Comparison of ENCODE assay signal across 9 cellular contexts in the genomic region with DNA sequence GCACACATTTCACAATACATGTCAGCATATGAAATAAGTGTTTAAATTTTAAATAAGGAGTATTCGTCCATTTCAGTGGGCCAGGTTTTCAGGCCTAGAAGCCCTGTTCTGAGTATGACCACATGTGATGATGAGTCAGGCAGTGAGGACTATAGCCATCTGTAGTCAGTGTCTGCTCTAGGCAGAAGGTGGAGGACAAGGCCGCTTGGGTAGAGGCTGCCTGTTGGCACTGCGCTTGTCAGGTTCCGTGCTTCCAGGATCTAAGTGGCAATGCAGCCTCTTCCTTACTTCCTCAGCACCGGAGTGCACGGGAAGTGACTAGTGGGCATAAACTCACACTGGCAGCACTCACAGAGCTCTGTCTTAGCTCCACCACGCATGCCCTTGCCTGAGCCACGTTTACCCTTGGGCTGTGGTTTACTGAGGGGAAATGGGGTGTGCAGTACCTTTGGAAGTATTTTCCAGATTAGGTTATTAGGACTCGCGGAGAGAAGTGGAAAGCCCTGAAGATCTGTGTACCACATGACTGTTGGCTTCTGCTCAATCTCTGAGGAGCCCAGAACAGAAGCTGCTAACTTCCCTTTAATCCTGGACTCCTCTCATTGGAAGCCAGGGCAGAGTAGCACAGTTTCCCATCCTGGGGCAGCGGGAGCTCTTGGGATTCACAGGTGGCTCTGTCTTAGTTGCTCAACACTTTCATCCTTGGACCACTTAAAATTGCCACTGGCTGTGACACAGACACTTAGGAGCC.
DNase-seq lines count a peak whose midpoint lies in the region; ATAC-seq and TF ChIP-seq lines count a peak whose summit lies in the region.
"Had no signal": no experiment of that assay in that cellular context is flagged by ENCODE, and none has a peak within 500 bp of the region (broad histone marks: within the 10 kb centered on the region; RNA-seq: fewer than 3 reads in every experiment).

No MANE protein-coding gene starts in this region.

- H4K5ac ChIP-seq in H9 (ENCODE audit: insufficient read length, low read depth, low read length) = peak overlapping the region; percentile 55

- ATAC-seq in left ventricle myocardium superior = peak; percentile 71

- intact Hi-C loops in left ventricle myocardium superior (cut with micrococcal nuclease) (no loop called here), spleen (cut with DNase I; ENCODE audit: low total_unique reads) (no loop called here)

- H3K4ac ChIP-seq in H9 (ENCODE audit: low read depth, low read length) = no peak overlapping the region

- no peaks in the 10 kb centered on the region for H3K79me2 ChIP-seq in H9 (ENCODE audit: insufficient read depth, low read length)

- H3K14ac ChIP-seq in H9 (ENCODE audit: insufficient read depth, low read length) = peak overlapping the region; percentile 68

- no CpG with 5 or more reads among the region's 11 CpGs for WGBS in H9 (ENCODE audit: extremely low coverage, insufficient read length, low lambda C conversion rate)
- WGBS in spleen, 5 donors = 48 to 66% (median 60%) methylated on average over 11 of the region's 11 CpGs

- H3K27me3 Mint-ChIP-seq in H9 (ENCODE audit: low read depth) = no peaks in the 10 kb centered on the region

- no peak overlapping the region for H2AFZ ChIP-seq in H9 (ENCODE audit: low read length)

- no peak overlapping the region for H2BK120ac ChIP-seq in H9 (ENCODE audit: low read depth, low read length, poor library complexity, severe bottlenecking)

- H4K8ac ChIP-seq in H9 (replicated peaks; ENCODE audit: insufficient read length, low read depth, low read length) = no peak overlapping the region

- H3K18ac ChIP-seq in H9 (ENCODE audit: insufficient read length, low read depth, low read length) = peak overlapping the region; percentile 67

- H3K4me1 ChIP-seq in H9 (ENCODE audit: insufficient read depth, low read length) = peaks cover 6% of the 10 kb centered on the region; the same call in 1 of the 2 replicates
- peaks cover 0 to 48% (median 17%) of the 10 kb centered on the region in 6 donors for H3K4me1 ChIP-seq in spleen

- peaks cover 18 to 19% of the 10 kb centered on the region in 2 experiments for H3K4me1 Mint-ChIP-seq in H9

- H3K27ac ChIP-seq in H9 (ENCODE audit: insufficient read length, low read depth, low read length) (no peak overlapping the region), spleen (peak overlapping the region in 5 of 8 donors; percentile 1 to 43 (median 35))

- no peak overlapping the region for H3K9ac ChIP-seq in H9 (ENCODE audit: extremely low read depth, insufficient read length, low read length)

- H3K27ac Mint-ChIP-seq in H9 = peak overlapping the region in 1 of 3 experiments; percentile 47; a peak in 2 of 7 replicates

- no peak overlapping the region for H2BK5ac ChIP-seq in H9 (ENCODE audit: insufficient read length, low read length)

- H4K91ac ChIP-seq in H9 (ENCODE audit: insufficient read length, low read depth, low read length) = no peak overlapping the region

- H3T11ph ChIP-seq in H9 (ENCODE audit: low read length) = no peak overlapping the region

- no peak overlapping the region for H3K4me3 ChIP-seq in spleen

- H3K79me1 ChIP-seq in H9 (ENCODE audit: insufficient read depth, low read depth, low read length, poor library complexity, severe bottlenecking) = no peaks in the 10 kb centered on the region

- H3K23me2 ChIP-seq in H9 (ENCODE audit: insufficient read length, low read depth, low read length, poor library complexity, severe bottlenecking) = no peaks in the 10 kb centered on the region

- H3K56ac ChIP-seq in H9 (ENCODE audit: insufficient read length, low read depth, low read length) = no peak overlapping the region

- TF ChIP-seq CTCF in H9 (conservative IDR thresholded peaks at IDR 0.05) = no peak
- TF ChIP-seq CTCF in spleen (IDR thresholded peaks at IDR 0.05 in 8 of 11, conservative IDR thresholded peaks at IDR 0.05 in 3 of 11) = no peak

- H3K27me3 ChIP-seq in H9 (ENCODE audit: insufficient read depth, low read length) (no peaks in the 10 kb centered on the region), spleen (replicated peaks in 1 of 7) (no peaks in the 10 kb centered on the region)

- DNase-seq in H9 (no peak), cerebellar cortex (ENCODE audit: low spot score) (peak; percentile 67), left ventricle myocardium superior (no peak), spleen (no peak), NCI-H345 treated with DMSO at 0.1 percent for 48 hours (lab: John Stamatoyannopoulos, UW; ENCODE audit: unreplicated experiment) (no peak), HT-29 (ENCODE audit: low spot score) (no peak), mesenteric fat pad (ENCODE audit: low spot score) (no peak)
- DNase-seq: DMS 273 treated with DMSO at 0.1 percent for 48 hours, NCI-H2227 treated with DMSO at 0.1 percent for 48 hours had no signal

- H2AK5ac ChIP-seq in H9 (ENCODE audit: insufficient read length, low read length) = no peak overlapping the region

- no peak for TF ChIP-seq POLR2A in spleen (IDR thresholded peaks at IDR 0.05)

- H3K36me3 Mint-ChIP-seq in H9 (ENCODE audit: insufficient read depth in 1 of 3, low read depth in 3 of 3) = peaks cover 0 to 2% (median 0%) of the 10 kb centered on the region in 3 experiments; a peak in 1 of 7 replicates

- H4K20me1 ChIP-seq in H9 (ENCODE audit: control insufficient read depth, insufficient read depth, insufficient read length) = no peaks in the 10 kb centered on the region

- H3K4me3 Mint-ChIP-seq in H9 = no peak overlapping the region

- peaks cover 0 to 7% (median 0%) of the 10 kb centered on the region in 6 donors for H3K36me3 ChIP-seq in spleen

- H2BK15ac ChIP-seq in H9 (ENCODE audit: low read depth, low read length) = no peak overlapping the region

- H2BK12ac ChIP-seq in H9 (ENCODE audit: insufficient read length, low read depth, low read length) = no peak overlapping the region

- H3K9me3 Mint-ChIP-seq in H9 = no peaks in the 10 kb centered on the region

- H3K23ac ChIP-seq in H9 (ENCODE audit: insufficient read length, low read depth, low read length) = no peak overlapping the region

- H2BK20ac ChIP-seq in H9 (ENCODE audit: low read depth, low read length, poor library complexity, severe bottlenecking) = no peak overlapping the region

- H3K9me3 ChIP-seq in H9 (ENCODE audit: control insufficient read depth, low read depth, low read length) (no peaks in the 10 kb centered on the region), spleen (no peaks in the 10 kb centered on the region)

- no peak overlapping the region for H3K4me2 ChIP-seq in H9 (ENCODE audit: insufficient read depth, insufficient read length, low read length)
